Comparison of ENCODE assay signal across 1 cellular context in genomic region chr3:9416139-9416780, GRCh38.
TF ChIP-seq lines count a peak whose summit lies in the region.

No MANE protein-coding gene starts in this region.

TF ChIP-seq in SK-N-SH treated with all-trans-retinoic acid at 6 μM for 48 hours, 23 proteins besides CTCF, POLR2A, EP300 and RAD21:
- TF ChIP-seq ISL1 (CRISPR knock-in tag; IDR thresholded peaks at IDR 0.05), result no peak
- TF ChIP-seq CSRNP3 (CRISPR knock-in tag; IDR thresholded peaks at IDR 0.05), result no peak
- no peak for TF ChIP-seq OSR1 (CRISPR knock-in tag; IDR thresholded peaks at IDR 0.05)
- no peak for TF ChIP-seq ZFP30 (CRISPR knock-in tag; IDR thresholded peaks at IDR 0.05)
- no peak for TF ChIP-seq PPARA (CRISPR knock-in tag; IDR thresholded peaks at IDR 0.05; ENCODE audit: borderline replicate concordance)
- TF ChIP-seq BACH2 (CRISPR knock-in tag; IDR thresholded peaks at IDR 0.05; ENCODE audit: borderline replicate concordance), result no peak
- no peak for TF ChIP-seq TOX (CRISPR knock-in tag; IDR thresholded peaks at IDR 0.05; ENCODE audit: borderline replicate concordance)
- no peak for TF ChIP-seq RARB (CRISPR knock-in tag; IDR thresholded peaks at IDR 0.05)
- no peak for TF ChIP-seq TCF4 (CRISPR knock-in tag; IDR thresholded peaks at IDR 0.05; ENCODE audit: borderline replicate concordance)
- TF ChIP-seq ZNF8 (CRISPR knock-in tag; IDR thresholded peaks at IDR 0.05), result no peak
- TF ChIP-seq POU6F1 (CRISPR knock-in tag; IDR thresholded peaks at IDR 0.05; ENCODE audit: borderline replicate concordance, low read depth), result no peak
- TF ChIP-seq ZFP3 (CRISPR knock-in tag; IDR thresholded peaks at IDR 0.05), result no peak
- TF ChIP-seq ZC3H10 (CRISPR knock-in tag; IDR thresholded peaks at IDR 0.05), result no peak
- no peak for TF ChIP-seq ZNF565 (CRISPR knock-in tag; conservative IDR thresholded peaks at IDR 0.05; ENCODE audit: low read depth)
TF ChIP-seq in SK-N-SH treated with all-trans-retinoic acid at 6 μM for 48 hours: peak in this region for 0.
